8 cellular contexts compared by ENCODE assay signal in genomic region chr18:74291771-74292540, GRCh38. TPM values are rescaled to one million over a fixed set of nuclear protein-coding genes. Genes with fewer than 3 reads are reported as not detected.
DNase-seq lines count a peak whose midpoint lies in the region; ATAC-seq and TF ChIP-seq lines count a peak whose summit lies in the region.

Gene CYB5A, minus strand, starts transcription at chr18:74291963. Its CDS starts 88 bp downstream, at chr18:74291875.

- H3K27ac ChIP-seq in OCI-LY7 (ENCODE audit: low read depth, low read length, poor library complexity, severe bottlenecking) (no peak within 1 kb of the TSS), mucosa of rectum (ENCODE audit: low read depth in 2 of 2, low read length in 2 of 2) (peak within 1 kb of the TSS; percentile 78 to 79)

- H2AFZ ChIP-seq in OCI-LY7 (ENCODE audit: low read length) = no peak within 1 kb of the TSS

- H3K27me3 ChIP-seq in mucosa of rectum (ENCODE audit: control insufficient read depth in 2 of 2, insufficient read depth in 2 of 2, low read length in 2 of 2) = no peaks in the 10 kb centered on the region

- no peaks in the 10 kb centered on the region for H3K4me1 ChIP-seq in OCI-LY7 (ENCODE audit: insufficient read depth, low read length, poor library complexity, severe bottlenecking)
- peaks cover 6 to 8% of the 10 kb centered on the region in 2 donors for H3K4me1 ChIP-seq in mucosa of rectum (ENCODE audit: control insufficient read depth in 2 of 2, insufficient read depth in 2 of 2, low read length in 2 of 2)

- CTCF ChIA-PET in OCI-LY7 (lab: Charles Lee; ENCODE audit: unreplicated experiment) = no interaction called here

- H3K4me3 ChIP-seq in OCI-LY7 (ENCODE audit: low read depth, low read length, poor library complexity, severe bottlenecking) = no peak within 1 kb of the TSS
- peak within 1 kb of the TSS; percentile 86 for H3K4me3 ChIP-seq in epithelial cell of proximal tubule (ENCODE audit: low read depth, low read length)
- H3K4me3 ChIP-seq in mucosa of rectum (ENCODE audit: low read length in 2 of 2) = peak within 1 kb of the TSS; percentile 71 to 93

- H3K9me3 ChIP-seq in OCI-LY7 (ENCODE audit: low read length) (no peaks in the 10 kb centered on the region), mucosa of rectum (ENCODE audit: control insufficient read depth in 2 of 2, low read length in 2 of 2) (no peaks in the 10 kb centered on the region)

- peak within 1 kb of the TSS; percentile 65 to 66 for H3K9ac ChIP-seq in mucosa of rectum (ENCODE audit: low read depth in 1 of 2, low read length in 2 of 2)

- H3K4me2 ChIP-seq in OCI-LY7 (ENCODE audit: low read length) = peak within 1 kb of the TSS; percentile 32; the same call in 1 of the 2 replicates

- intact Hi-C loops in OCI-LY7 (cut with micrococcal nuclease; ENCODE audit: unreplicated experiment) = no loop called here

- TF ChIP-seq CTCF in OCI-LY7 (conservative IDR thresholded peaks at IDR 0.05; ENCODE audit: low read length) = no peak
- TF ChIP-seq CTCF in epithelial cell of proximal tubule (conservative IDR thresholded peaks at IDR 0.05; ENCODE audit: low read depth, low read length) = peak; percentile 20

- no peaks in the 10 kb centered on the region for H4K20me1 ChIP-seq in OCI-LY7 (ENCODE audit: insufficient read depth, low read length)

- peak; percentile 99 for ATAC-seq in GM19468 (IDR thresholded peaks at IDR 0.05; ENCODE audit: extremely low read depth, unreplicated experiment)

- H3K36me3 ChIP-seq in OCI-LY7 (ENCODE audit: insufficient read depth, low read length) (no peaks in the 10 kb centered on the region), mucosa of rectum (ENCODE audit: control insufficient read depth in 2 of 2, insufficient read depth in 2 of 2, low read length in 2 of 2) (no peaks in the 10 kb centered on the region)

- H3K9me2 ChIP-seq in OCI-LY7 (ENCODE audit: insufficient read depth, low read length) = no peaks in the 10 kb centered on the region

- no peaks in the 10 kb centered on the region for H3K79me2 ChIP-seq in OCI-LY7 (ENCODE audit: insufficient read depth, low read depth, low read length)

- no TSS peak for BruUV-seq in OCI-LY7 (replicated peaks; lab: Mats Ljungman, UMichigan)

- POLR2A ChIA-PET in OCI-LY7 (lab: Charles Lee) = no interaction called here

- DNase-seq in COLO829 (ENCODE audit: low spot score) (peak; percentile 96), HT1080 (ENCODE audit: low read depth) (peak; percentile 81), OCI-LY7 (ENCODE audit: low spot score) (no peak), epithelial cell of proximal tubule (ENCODE audit: low read depth) (peak; percentile 69)
- peak; percentile 99 for DNase-seq in activated T-cell treated with anti-CD3 and anti-CD28 coated beads, Interleukin-2, amount 50 U/mL, for 1 hour
- peak; percentile 99 for DNase-seq in stimulated activated CD8-positive, alpha-beta memory T cell treated with anti-CD3 and anti-CD28 coated beads, Interleukin-4, amount 100 ng/mL, for 48 hours

RNA-seq across cellular contexts. Expression of gene CYB5A, which starts in this region (rescaled TPM):
- total RNA-seq in HT1080 (2014; rRNA removed; shearing (Covaris generic)) = 24.2 and 37.6 TPM in 2 replicates
- 20.8 and 24.9 TPM in 2 replicates for polyA plus RNA-seq in HT1080 (2015; cell fraction: cytosol; rRNA removed)
- polyA plus RNA-seq in HT1080 (2015; cell fraction: nucleus; rRNA removed) = 7.6 and 10.2 TPM in 2 replicates
- not detected in 2 replicates for total RNA-seq in OCI-LY7 (2014; rRNA removed; shearing (Covaris generic))
- not detected in 2 replicates for total RNA-seq in OCI-LY7 (2022)
- 91.3 and 140 TPM in 2 replicates for total RNA-seq in epithelial cell of proximal tubule

Comparison
In these comparisons a context has a peak if more than half of its experiments do, and no peak if none do; other contexts are left out.
1. RNA of gene CYB5A (total RNA-seq): 91.3 to 140 TPM in epithelial cell of proximal tubule and 24.2 to 37.6 TPM in HT1080; not detected in OCI-LY7; every median in the first group is over 10 times any median in the second.